ENCODE assay signal across 20 cellular contexts in the genomic region with DNA sequence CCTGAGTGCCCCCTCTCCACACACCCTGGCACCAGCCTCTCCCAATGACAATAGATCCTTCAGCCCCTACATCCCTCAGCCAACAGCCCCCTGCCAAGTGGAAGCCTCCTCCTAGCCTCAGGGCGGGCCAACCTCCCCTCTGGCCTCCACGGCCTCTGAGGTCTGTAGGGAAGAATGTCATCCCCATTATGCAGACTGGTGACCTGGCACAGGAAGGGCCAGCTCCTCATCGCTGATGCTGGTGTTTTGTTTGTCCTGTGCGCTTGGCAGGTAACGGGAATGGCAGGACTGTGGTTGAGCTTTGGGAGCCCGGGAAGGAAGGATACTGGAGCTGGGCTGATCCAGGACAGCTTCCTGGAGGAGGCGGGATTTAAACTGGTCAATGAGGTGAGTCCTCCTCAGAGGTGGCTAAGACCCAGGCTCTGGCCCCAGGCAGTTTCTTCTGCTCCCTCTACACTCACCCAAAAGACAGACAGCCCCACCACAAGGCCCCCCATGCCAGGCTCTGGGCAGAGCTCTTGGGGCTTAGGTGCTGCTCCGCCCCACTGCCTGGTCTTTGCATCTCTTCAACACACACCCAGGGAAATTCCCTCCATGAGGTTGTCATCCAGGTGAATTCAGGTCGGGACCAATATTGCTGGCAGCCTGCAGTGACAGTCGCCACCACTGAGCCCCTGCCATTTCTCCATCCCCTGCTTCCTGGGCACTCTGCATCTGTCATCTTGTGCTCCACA.
A peak's percentile ranks its signal among the peaks of the same experiment; 100 is the strongest.
DNase-seq lines count a peak whose midpoint lies in the region; ATAC-seq and TF ChIP-seq lines count a peak whose summit lies in the region.
"Had no signal": no experiment of that assay in that cellular context is flagged by ENCODE, and none has a peak within 500 bp of the region (broad histone marks: within the 10 kb centered on the region; RNA-seq: fewer than 3 reads in every experiment).

No MANE protein-coding gene starts in this region.

- peaks cover 7% of the 10 kb centered on the region; the same call in 1 of the 2 replicates for H3K9me1 ChIP-seq in IMR-90 (ENCODE audit: insufficient read depth, low read length)

- no peak overlapping the region for H3K14ac ChIP-seq in IMR-90 (replicated peaks; ENCODE audit: low read depth, low read length)

- no peak overlapping the region for H4K8ac ChIP-seq in IMR-90 (ENCODE audit: low read depth in 2 of 2, low read length in 2 of 2)

- no peak overlapping the region for H3K18ac ChIP-seq in IMR-90 (ENCODE audit: low read depth, low read length)

- TF ChIP-seq CTCF in IMR-90 (conservative IDR thresholded peaks at IDR 0.05; ENCODE audit: low read depth, low read length) (no peak), endodermal cell (conservative IDR thresholded peaks at IDR 0.05) (no peak), spleen (IDR thresholded peaks at IDR 0.05 in 8 of 11, conservative IDR thresholded peaks at IDR 0.05 in 3 of 11) (no peak)

- H2AK5ac ChIP-seq in IMR-90 (ENCODE audit: low read depth, low read length): peak overlapping the region; percentile 9; the same call in 1 of the 2 replicates

- WGBS in IMR-90 (ENCODE audit: extremely low coverage in 2 of 2, insufficient read length in 1 of 2), 2 experiments: 72% methylated on average over 2 of the region's 10 CpGs; no CpG with 5 or more reads in 1 of the 2 experiments
- WGBS in endodermal cell (ENCODE audit: insufficient coverage in 1 of 2, insufficient read length in 1 of 2), 2 experiments: 89 to 90% methylated on average over 2 to 10 of the region's 10 CpGs
- 86 to 94% (median 90%) methylated on average over 8 to 10 of the region's 10 CpGs for WGBS in spleen, 5 donors

- no peaks in the 10 kb centered on the region for H3K9me3 Mint-ChIP-seq in endodermal cell

- no peak overlapping the region for H3K23ac ChIP-seq in IMR-90 (ENCODE audit: low read depth, low read length)

- peak; percentile 32 for DNase-seq in D341Med (ENCODE audit: low spot score)
- DNase-seq in IMR-90: no peak
- peak; percentile 47 for DNase-seq in endodermal cell
- peak; percentile 54 for DNase-seq in spleen
- no peak for DNase-seq in HCEC 1CT
- DNase-seq: activated gamma-delta T cell treated with Interleukin-2 at 50 U/mL for 16 hours; amniotic stem cell; BE2C; caudate nucleus; left colon; NCI-H1694; NCI-H345; RPMI8226; stimulated activated CD4-positive, alpha-beta T cell treated with anti-CD3 and anti-CD28 coated beads, Interleukin-12 subunit alpha, Interleukin-12 subunit beta, amount 100 ng/mL, for 4 hours; T1000; testis had no signal

- H3K27ac Mint-ChIP-seq in endodermal cell: no peak overlapping the region

- no peak overlapping the region; the same call in 1 of the 2 replicates for H3K4ac ChIP-seq in IMR-90 (ENCODE audit: low read depth, low read length)

- no peaks in the 10 kb centered on the region for H3K27me3 Mint-ChIP-seq in endodermal cell (ENCODE audit: insufficient read depth)

- no peak overlapping the region for H4K5ac ChIP-seq in IMR-90 (ENCODE audit: low read depth, low read length)

- no peaks in the 10 kb centered on the region for H3K36me3 Mint-ChIP-seq in endodermal cell (ENCODE audit: low read depth)

- intact Hi-C loops in IMR-90 (cut with micrococcal nuclease) (no loop called here), spleen (cut with DNase I; ENCODE audit: low total_unique reads) (no loop called here)

- H2BK20ac ChIP-seq in IMR-90 (ENCODE audit: low read depth, low read length): no peak overlapping the region; the same call in 1 of the 2 replicates

- TF ChIP-seq POLR2A in IMR-90 (IDR thresholded peaks at IDR 0.05; ENCODE audit: low read depth, low read length): no peak
- TF ChIP-seq POLR2A in spleen (IDR thresholded peaks at IDR 0.05): no peak

- no TSS peak for BruUV-seq in IMR-90 (replicated peaks; lab: Mats Ljungman, UMichigan)

- peak overlapping the region; percentile 40 for H2AFZ ChIP-seq in IMR-90 (replicated peaks; ENCODE audit: low read length, poor library complexity)

- no peak overlapping the region for H3K4me2 ChIP-seq in IMR-90 (ENCODE audit: low read depth, low read length)

- no peak for TF ChIP-seq RAD21 in IMR-90 (IDR thresholded peaks at IDR 0.05; ENCODE audit: low read length)

- H3K9me3 ChIP-seq in IMR-90 (ENCODE audit: control insufficient read depth, insufficient read depth, low read length) (peaks cover 3% of the 10 kb centered on the region; the same call in 1 of the 2 replicates), endodermal cell (ENCODE audit: control insufficient read depth, low read length) (no peaks in the 10 kb centered on the region), spleen (no peaks in the 10 kb centered on the region)
- H3K9me3 ChIP-seq: BE2C, neutrophil, testis had no signal

- no peak overlapping the region for H3K4me3 Mint-ChIP-seq in endodermal cell

- no peak overlapping the region for H2BK15ac ChIP-seq in IMR-90 (ENCODE audit: low read depth, low read length)

- in situ Hi-C loops in IMR-90 (cut with MboI; ENCODE audit: low sequenced_read_pairs): no loop called here

- POLR2A ChIA-PET in IMR-90 (lab: Charles Lee; ENCODE audit: unreplicated experiment): no interaction called here

- peaks cover 5% of the 10 kb centered on the region for H3K4me1 Mint-ChIP-seq in endodermal cell

- no peak overlapping the region for H2BK120ac ChIP-seq in IMR-90 (ENCODE audit: low read depth, low read length)

- no peaks in the 10 kb centered on the region for H3K36me3 ChIP-seq in IMR-90 (ENCODE audit: control insufficient read depth, insufficient read depth, low read length)
- no peaks in the 10 kb centered on the region for H3K36me3 ChIP-seq in endodermal cell (ENCODE audit: control insufficient read depth, insufficient read depth, low read length)
- no peaks in the 10 kb centered on the region for H3K36me3 ChIP-seq in spleen
- H3K36me3 ChIP-seq: BE2C, neutrophil had no signal

- no peak overlapping the region for H3K56ac ChIP-seq in IMR-90 (ENCODE audit: extremely low read depth, insufficient read depth, low read length)

- H3K9ac ChIP-seq in IMR-90 (ENCODE audit: low read depth, low read length): no peak overlapping the region
- no peak overlapping the region for H3K9ac ChIP-seq in endodermal cell (ENCODE audit: extremely low read depth, low read length, poor library complexity, severe bottlenecking)

- H3K27ac ChIP-seq in IMR-90 (ENCODE audit: insufficient read depth, low read length): no peak overlapping the region
- no peak overlapping the region for H3K27ac ChIP-seq in endodermal cell (ENCODE audit: low read depth, low read length)
- no peak overlapping the region for H3K27ac ChIP-seq in spleen
- H3K27ac ChIP-seq: neutrophil, testis had no signal

- H3K4me1 ChIP-seq in IMR-90 (ENCODE audit: control insufficient read depth, insufficient read depth, low read length) (peaks cover 5% of the 10 kb centered on the region; the same call in 1 of the 2 replicates), endodermal cell (ENCODE audit: control insufficient read depth, insufficient read depth, low read length) (no peaks in the 10 kb centered on the region), spleen (peaks cover 0 to 31% (median 7%) of the 10 kb centered on the region in 6 donors)
- H3K4me1 ChIP-seq: testis had no signal

- H4K91ac ChIP-seq in IMR-90 (ENCODE audit: insufficient read depth, low read depth, low read length): no peak overlapping the region

- peak overlapping the region; percentile 42 for H2AK9ac ChIP-seq in IMR-90 (replicated peaks; ENCODE audit: low read depth, low read length, poor library complexity)

- no peak overlapping the region for H2BK5ac ChIP-seq in IMR-90 (ENCODE audit: low read depth, low read length, poor library complexity, severe bottlenecking)

- dilution Hi-C loops in IMR-90 (cut with HindIII; ENCODE audit: low sequenced_read_pairs, unreplicated experiment): no loop called here

- no peak overlapping the region for H3K4me3 ChIP-seq in IMR-90 (ENCODE audit: insufficient read depth, low read depth, low read length)
- no peak overlapping the region for H3K4me3 ChIP-seq in endodermal cell (ENCODE audit: low read length)
- no peak overlapping the region for H3K4me3 ChIP-seq in spleen
- H3K4me3 ChIP-seq: testis had no signal

- ATAC-seq in IMR-90 (ENCODE audit: low read depth): no peak
- no peak for ATAC-seq in GM21619 (IDR thresholded peaks at IDR 0.05; ENCODE audit: unreplicated experiment)
- ATAC-seq in HG03342 (IDR thresholded peaks at IDR 0.05; ENCODE audit: unreplicated experiment): no peak
- ATAC-seq: left colon, SK-N-SH treated with all-trans-retinoic acid at 6 μM for 48 hours had no signal

- H4K20me1 ChIP-seq in IMR-90 (ENCODE audit: insufficient read depth, low read length): no peaks in the 10 kb centered on the region

- peaks cover 5% of the 10 kb centered on the region; the same call in 1 of the 2 replicates for H3K27me3 ChIP-seq in IMR-90 (ENCODE audit: control insufficient read depth, insufficient read depth, low read length)
- no peaks in the 10 kb centered on the region for H3K27me3 ChIP-seq in endodermal cell (ENCODE audit: control insufficient read depth, insufficient read depth, low read length, poor library complexity, severe bottlenecking)
- H3K27me3 ChIP-seq in spleen (replicated peaks in 1 of 7): peaks cover 0 to 19% (median 0%) of the 10 kb centered on the region in 7 donors
- H3K27me3 ChIP-seq: BE2C, testis had no signal

- CTCF ChIA-PET in IMR-90 (lab: Yijun Ruan, JAX): interaction anchor here (1.4 kb wide), 1 partner anchor 16 kb away, joined by 3 read pairs; no protein-coding TSS in a partner anchor

- H3K79me1 ChIP-seq in IMR-90 (ENCODE audit: low read depth in 1 of 2, low read length in 2 of 2): no peaks in the 10 kb centered on the region

TF ChIP-seq in IMR-90, 13 proteins besides CTCF, POLR2A, EP300 and RAD21 (continues in another document):
- TF ChIP-seq MAFK (IDR thresholded peaks at IDR 0.05; ENCODE audit: low read depth, low read length) (no peak), CHD1 (IDR thresholded peaks at IDR 0.05; ENCODE audit: low read depth, low read length) (no peak), ELK1 (IDR thresholded peaks at IDR 0.05; ENCODE audit: borderline replicate concordance, low read depth, low read length) (no peak), FOS (IDR thresholded peaks at IDR 0.05; ENCODE audit: low read depth, low read length) (no peak), NFE2L2 (IDR thresholded peaks at IDR 0.05; ENCODE audit: low read depth, low read length) (no peak), RCOR1 (IDR thresholded peaks at IDR 0.05; ENCODE audit: insufficient replicate concordance, low read length) (no peak), BHLHE40 (IDR thresholded peaks at IDR 0.05; ENCODE audit: low read depth, low read length) (no peak)

Comparison
In these comparisons a context has a peak if more than half of its experiments do, and no peak if none do; other contexts are left out.
1. DNase-seq: peak in D341Med (single experiment), endodermal cell (single experiment) and spleen (single experiment); none in IMR-90 (single experiment) and HCEC 1CT (single experiment).